ENCODE assay signal across 1 cellular context in the genomic region with DNA sequence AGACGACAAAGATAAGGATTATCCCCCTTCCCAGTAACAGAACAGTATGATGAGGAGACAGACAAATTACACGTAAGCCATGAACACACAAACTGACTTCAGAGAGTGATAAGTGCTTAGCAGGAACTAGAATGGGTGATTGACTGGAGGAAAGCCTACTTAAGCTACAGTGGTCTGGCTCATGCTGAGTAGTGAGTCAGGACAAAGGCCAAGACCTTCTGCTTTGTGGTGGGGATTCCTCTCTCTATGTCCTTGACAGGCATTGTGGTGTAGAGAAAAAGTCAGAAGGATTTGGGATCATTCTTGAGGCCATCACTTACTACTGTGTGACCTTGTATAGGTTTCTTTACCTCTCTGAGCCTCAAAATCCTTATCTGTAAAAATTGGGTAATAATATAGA.
TF ChIP-seq lines count a peak whose summit lies in the region.

No MANE protein-coding gene starts in this region.

TF ChIP-seq in K562, 482 proteins besides CTCF, POLR2A, EP300 and RAD21 (continued from another document and continues in another):
- peak; percentile 54 for TF ChIP-seq JUND (IDR thresholded peaks at IDR 0.05; ENCODE audit: borderline replicate concordance, low read depth, low read length)
- TF ChIP-seq JUND (tag; IDR thresholded peaks at IDR 0.05; ENCODE audit: borderline replicate concordance, low read depth, low read length), result peak; percentile 74; the same call in 1 of the 3 replicates
- no peak for TF ChIP-seq NFYB (IDR thresholded peaks at IDR 0.05; ENCODE audit: extremely low read depth, insufficient read length)
- no peak for TF ChIP-seq STAT5A (IDR thresholded peaks at IDR 0.05; ENCODE audit: borderline replicate concordance, low read length)
- no peak for TF ChIP-seq ZNF551 (CRISPR knock-in tag; IDR thresholded peaks at IDR 0.05)
- no peak for TF ChIP-seq SP1 (CRISPR knock-in tag; IDR thresholded peaks at IDR 0.05)
- TF ChIP-seq MEIS2 (IDR thresholded peaks at IDR 0.05; ENCODE audit: partially characterized antibody), result peak; percentile 65
- TF ChIP-seq CREM (IDR thresholded peaks at IDR 0.05; ENCODE audit: low read depth), result peak; percentile 56
- peak; percentile 50 for TF ChIP-seq CBFA2T2 (conservative IDR thresholded peaks at IDR 0.05)
- TF ChIP-seq NELFE (IDR thresholded peaks at IDR 0.05; ENCODE audit: insufficient read depth, insufficient read length), result no peak
- TF ChIP-seq ZNF121 (CRISPR knock-in tag; conservative IDR thresholded peaks at IDR 0.05), result no peak
- TF ChIP-seq ZC3H11A (IDR thresholded peaks at IDR 0.05; ENCODE audit: low read depth, low read length), result no peak
- TF ChIP-seq ZNF431 (CRISPR knock-in tag; IDR thresholded peaks at IDR 0.05), result no peak
- TF ChIP-seq JUN (IDR thresholded peaks at IDR 0.05; ENCODE audit: borderline replicate concordance, low read depth, low read length), result 0 out of 2 replicates have a peak, but pooled peaks have one; percentile 16
- no peak for TF ChIP-seq JUN (CRISPR knock-in tag; IDR thresholded peaks at IDR 0.05; ENCODE audit: borderline replicate concordance)
- TF ChIP-seq, protein P1, sequence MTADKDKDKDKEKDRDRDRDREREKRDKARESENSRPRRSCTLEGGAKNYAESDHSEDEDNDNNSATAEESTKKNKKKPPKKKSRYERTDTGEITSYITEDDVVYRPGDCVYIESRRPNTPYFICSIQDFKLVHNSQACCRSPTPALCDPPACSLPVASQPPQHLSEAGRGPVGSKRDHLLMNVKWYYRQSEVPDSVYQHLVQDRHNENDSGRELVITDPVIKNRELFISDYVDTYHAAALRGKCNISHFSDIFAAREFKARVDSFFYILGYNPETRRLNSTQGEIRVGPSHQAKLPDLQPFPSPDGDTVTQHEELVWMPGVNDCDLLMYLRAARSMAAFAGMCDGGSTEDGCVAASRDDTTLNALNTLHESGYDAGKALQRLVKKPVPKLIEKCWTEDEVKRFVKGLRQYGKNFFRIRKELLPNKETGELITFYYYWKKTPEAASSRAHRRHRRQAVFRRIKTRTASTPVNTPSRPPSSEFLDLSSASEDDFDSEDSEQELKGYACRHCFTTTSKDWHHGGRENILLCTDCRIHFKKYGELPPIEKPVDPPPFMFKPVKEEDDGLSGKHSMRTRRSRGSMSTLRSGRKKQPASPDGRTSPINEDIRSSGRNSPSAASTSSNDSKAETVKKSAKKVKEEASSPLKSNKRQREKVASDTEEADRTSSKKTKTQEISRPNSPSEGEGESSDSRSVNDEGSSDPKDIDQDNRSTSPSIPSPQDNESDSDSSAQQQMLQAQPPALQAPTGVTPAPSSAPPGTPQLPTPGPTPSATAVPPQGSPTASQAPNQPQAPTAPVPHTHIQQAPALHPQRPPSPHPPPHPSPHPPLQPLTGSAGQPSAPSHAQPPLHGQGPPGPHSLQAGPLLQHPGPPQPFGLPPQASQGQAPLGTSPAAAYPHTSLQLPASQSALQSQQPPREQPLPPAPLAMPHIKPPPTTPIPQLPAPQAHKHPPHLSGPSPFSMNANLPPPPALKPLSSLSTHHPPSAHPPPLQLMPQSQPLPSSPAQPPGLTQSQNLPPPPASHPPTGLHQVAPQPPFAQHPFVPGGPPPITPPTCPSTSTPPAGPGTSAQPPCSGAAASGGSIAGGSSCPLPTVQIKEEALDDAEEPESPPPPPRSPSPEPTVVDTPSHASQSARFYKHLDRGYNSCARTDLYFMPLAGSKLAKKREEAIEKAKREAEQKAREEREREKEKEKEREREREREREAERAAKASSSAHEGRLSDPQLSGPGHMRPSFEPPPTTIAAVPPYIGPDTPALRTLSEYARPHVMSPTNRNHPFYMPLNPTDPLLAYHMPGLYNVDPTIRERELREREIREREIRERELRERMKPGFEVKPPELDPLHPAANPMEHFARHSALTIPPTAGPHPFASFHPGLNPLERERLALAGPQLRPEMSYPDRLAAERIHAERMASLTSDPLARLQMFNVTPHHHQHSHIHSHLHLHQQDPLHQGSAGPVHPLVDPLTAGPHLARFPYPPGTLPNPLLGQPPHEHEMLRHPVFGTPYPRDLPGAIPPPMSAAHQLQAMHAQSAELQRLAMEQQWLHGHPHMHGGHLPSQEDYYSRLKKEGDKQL (CRISPR knock-in tag; IDR thresholded peaks at IDR 0.05; ENCODE audit: borderline replicate concordance), result no peak
- TF ChIP-seq, protein P2, sequence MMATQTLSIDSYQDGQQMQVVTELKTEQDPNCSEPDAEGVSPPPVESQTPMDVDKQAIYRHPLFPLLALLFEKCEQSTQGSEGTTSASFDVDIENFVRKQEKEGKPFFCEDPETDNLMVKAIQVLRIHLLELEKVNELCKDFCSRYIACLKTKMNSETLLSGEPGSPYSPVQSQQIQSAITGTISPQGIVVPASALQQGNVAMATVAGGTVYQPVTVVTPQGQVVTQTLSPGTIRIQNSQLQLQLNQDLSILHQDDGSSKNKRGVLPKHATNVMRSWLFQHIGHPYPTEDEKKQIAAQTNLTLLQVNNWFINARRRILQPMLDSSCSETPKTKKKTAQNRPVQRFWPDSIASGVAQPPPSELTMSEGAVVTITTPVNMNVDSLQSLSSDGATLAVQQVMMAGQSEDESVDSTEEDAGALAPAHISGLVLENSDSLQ (IDR thresholded peaks at IDR 0.05), result peak; percentile 94
- no peak for TF ChIP-seq SRSF1 (IDR thresholded peaks at IDR 0.05; ENCODE audit: low read depth, low read length)
- TF ChIP-seq, protein P3, sequence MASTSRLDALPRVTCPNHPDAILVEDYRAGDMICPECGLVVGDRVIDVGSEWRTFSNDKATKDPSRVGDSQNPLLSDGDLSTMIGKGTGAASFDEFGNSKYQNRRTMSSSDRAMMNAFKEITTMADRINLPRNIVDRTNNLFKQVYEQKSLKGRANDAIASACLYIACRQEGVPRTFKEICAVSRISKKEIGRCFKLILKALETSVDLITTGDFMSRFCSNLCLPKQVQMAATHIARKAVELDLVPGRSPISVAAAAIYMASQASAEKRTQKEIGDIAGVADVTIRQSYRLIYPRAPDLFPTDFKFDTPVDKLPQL (IDR thresholded peaks at IDR 0.05; ENCODE audit: extremely low read depth, insufficient read length), result no peak
- TF ChIP-seq FOSL1 (tag; conservative IDR thresholded peaks at IDR 0.05), result no peak; the same call in 1 of the 2 replicates
- peak; percentile 50 for TF ChIP-seq NCOR1 (IDR thresholded peaks at IDR 0.05)
- no peak for TF ChIP-seq PHTF2 (CRISPR knock-in tag; IDR thresholded peaks at IDR 0.05)
- TF ChIP-seq MYBL2 (IDR thresholded peaks at IDR 0.05; ENCODE audit: low read depth), result no peak
- no peak for TF ChIP-seq MYBL2 (CRISPR knock-in tag; IDR thresholded peaks at IDR 0.05; ENCODE audit: borderline replicate concordance)
- TF ChIP-seq PRDM10 (IDR thresholded peaks at IDR 0.05; ENCODE audit: partially characterized antibody), result no peak
- TF ChIP-seq, protein P4, sequence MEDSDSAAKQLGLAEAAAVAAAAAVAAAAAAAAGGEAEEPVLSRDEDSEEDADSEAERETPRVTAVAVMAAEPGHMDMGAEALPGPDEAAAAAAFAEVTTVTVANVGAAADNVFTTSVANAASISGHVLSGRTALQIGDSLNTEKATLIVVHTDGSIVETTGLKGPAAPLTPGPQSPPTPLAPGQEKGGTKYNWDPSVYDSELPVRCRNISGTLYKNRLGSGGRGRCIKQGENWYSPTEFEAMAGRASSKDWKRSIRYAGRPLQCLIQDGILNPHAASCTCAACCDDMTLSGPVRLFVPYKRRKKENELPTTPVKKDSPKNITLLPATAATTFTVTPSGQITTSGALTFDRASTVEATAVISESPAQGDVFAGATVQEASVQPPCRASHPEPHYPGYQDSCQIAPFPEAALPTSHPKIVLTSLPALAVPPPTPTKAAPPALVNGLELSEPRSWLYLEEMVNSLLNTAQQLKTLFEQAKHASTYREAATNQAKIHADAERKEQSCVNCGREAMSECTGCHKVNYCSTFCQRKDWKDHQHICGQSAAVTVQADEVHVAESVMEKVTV (CRISPR knock-in tag; IDR thresholded peaks at IDR 0.05), result no peak
- TF ChIP-seq, protein P5, sequence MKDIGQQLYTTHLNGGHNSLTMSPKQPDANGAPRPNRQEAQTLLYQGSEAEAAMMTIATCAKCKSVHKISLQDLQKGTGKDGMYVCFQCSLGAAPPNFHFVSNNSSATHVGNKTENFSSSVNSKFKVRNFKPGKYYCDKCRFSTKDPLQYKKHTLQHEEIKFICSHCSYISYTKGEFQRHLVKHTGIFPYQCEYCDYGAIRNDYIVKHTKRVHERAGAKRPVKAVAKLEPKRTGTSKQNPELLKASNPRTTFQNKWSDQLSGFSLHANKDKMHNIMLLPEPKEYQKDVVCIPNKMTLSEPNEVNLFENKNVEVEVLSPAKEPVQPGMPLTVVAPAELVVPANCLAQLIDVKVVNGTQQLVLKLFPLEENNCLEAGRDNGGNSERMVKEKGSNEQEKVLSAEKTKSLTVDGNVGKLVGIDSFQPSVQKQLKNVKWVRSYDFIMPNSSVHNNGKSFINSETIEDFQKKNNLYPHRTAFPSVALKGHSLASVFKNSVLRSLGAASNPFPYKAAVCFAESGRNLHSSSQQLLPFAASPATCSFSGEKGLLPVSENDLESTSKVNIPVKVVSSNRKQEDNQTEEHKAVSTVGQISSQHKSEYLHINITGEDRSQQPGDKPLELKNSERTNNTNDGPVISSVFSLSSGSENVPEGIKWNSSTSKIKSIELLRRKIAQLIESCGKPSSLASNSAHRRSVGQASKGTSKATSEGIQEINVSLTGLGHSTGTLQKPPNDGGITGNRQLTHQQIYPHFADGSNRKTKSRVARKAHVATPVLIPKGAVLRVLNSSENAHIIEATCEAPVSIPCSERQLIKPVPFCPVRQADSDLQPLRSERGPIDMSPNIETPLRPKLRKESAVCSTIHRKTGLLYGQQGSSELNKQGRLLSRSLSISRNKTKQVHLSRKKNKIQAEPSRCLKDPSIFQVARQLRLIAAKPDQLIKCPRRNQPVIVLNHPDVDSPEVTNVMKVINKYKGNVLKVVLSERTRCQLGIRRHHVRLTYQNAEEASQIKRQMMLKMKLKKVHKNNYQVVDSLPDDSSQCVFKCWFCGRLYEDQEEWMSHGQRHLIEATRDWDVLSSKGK (CRISPR knock-in tag; IDR thresholded peaks at IDR 0.05), result no peak
- no peak for TF ChIP-seq CCNT2 (IDR thresholded peaks at IDR 0.05; ENCODE audit: borderline replicate concordance, extremely low read depth, insufficient read length, low read depth, low read length)
- TF ChIP-seq, protein P6, sequence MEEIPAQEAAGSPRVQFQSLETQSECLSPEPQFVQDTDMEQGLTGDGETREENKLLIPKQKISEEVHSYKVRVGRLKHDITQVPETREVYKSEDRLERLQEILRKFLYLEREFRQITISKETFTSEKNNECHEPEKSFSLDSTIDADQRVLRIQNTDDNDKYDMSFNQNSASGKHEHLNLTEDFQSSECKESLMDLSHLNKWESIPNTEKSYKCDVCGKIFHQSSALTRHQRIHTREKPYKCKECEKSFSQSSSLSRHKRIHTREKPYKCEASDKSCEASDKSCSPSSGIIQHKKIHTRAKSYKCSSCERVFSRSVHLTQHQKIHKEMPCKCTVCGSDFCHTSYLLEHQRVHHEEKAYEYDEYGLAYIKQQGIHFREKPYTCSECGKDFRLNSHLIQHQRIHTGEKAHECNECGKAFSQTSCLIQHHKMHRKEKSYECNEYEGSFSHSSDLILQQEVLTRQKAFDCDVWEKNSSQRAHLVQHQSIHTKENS (CRISPR knock-in tag; IDR thresholded peaks at IDR 0.05), result no peak
- no peak for TF ChIP-seq ZNF696 (CRISPR knock-in tag; conservative IDR thresholded peaks at IDR 0.05)
- TF ChIP-seq, protein P7, sequence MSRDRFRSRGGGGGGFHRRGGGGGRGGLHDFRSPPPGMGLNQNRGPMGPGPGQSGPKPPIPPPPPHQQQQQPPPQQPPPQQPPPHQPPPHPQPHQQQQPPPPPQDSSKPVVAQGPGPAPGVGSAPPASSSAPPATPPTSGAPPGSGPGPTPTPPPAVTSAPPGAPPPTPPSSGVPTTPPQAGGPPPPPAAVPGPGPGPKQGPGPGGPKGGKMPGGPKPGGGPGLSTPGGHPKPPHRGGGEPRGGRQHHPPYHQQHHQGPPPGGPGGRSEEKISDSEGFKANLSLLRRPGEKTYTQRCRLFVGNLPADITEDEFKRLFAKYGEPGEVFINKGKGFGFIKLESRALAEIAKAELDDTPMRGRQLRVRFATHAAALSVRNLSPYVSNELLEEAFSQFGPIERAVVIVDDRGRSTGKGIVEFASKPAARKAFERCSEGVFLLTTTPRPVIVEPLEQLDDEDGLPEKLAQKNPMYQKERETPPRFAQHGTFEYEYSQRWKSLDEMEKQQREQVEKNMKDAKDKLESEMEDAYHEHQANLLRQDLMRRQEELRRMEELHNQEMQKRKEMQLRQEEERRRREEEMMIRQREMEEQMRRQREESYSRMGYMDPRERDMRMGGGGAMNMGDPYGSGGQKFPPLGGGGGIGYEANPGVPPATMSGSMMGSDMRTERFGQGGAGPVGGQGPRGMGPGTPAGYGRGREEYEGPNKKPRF (IDR thresholded peaks at IDR 0.05; ENCODE audit: low read depth, low read length), result no peak
- TF ChIP-seq ZKSCAN8 (CRISPR knock-in tag; IDR thresholded peaks at IDR 0.05), result no peak
- no peak for TF ChIP-seq CEBPG (CRISPR knock-in tag; IDR thresholded peaks at IDR 0.05)
- no peak for TF ChIP-seq CEBPG (tag; conservative IDR thresholded peaks at IDR 0.05 in 1 of 2, IDR thresholded peaks at IDR 0.05 in 1 of 2)
- no peak for TF ChIP-seq ZNF561 (CRISPR knock-in tag; conservative IDR thresholded peaks at IDR 0.05)
- no peak for TF ChIP-seq ELF1 (tag; IDR thresholded peaks at IDR 0.05)
- TF ChIP-seq BRD9 (IDR thresholded peaks at IDR 0.05; ENCODE audit: low read depth, partially characterized antibody), result peak; percentile 18
- TF ChIP-seq PTTG1 (tag; IDR thresholded peaks at IDR 0.05; ENCODE audit: low read depth), result no peak
- no peak for TF ChIP-seq ZNF778 (CRISPR knock-in tag; IDR thresholded peaks at IDR 0.05)
